In the genomic region with DNA sequence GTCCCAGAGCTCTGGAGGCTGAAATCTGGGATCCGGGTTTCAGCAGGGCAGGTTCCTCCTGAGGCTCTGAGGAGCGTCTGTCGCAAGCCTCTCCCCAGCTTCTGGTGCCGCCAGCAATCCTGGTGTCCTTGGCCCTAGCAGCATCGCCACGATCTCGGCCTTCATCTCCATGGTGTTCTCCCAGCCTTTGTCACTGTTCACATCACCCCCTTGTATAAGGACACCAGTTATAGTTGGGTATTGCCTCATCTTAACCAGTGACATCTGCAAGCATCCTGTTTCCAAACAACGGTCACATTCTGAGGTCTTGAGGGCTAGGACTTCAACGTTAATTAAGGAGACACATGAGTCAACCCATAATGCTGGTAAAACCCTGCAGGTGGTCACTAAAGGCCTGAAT, we compare ENCODE assay signal across 1 cellular context.
TF ChIP-seq lines count a peak whose summit lies in the region.

No MANE protein-coding gene starts in this region.

TF ChIP-seq in K562, 482 proteins besides CTCF, POLR2A, EP300 and RAD21:
- no peak for TF ChIP-seq ZNF146 (CRISPR knock-in tag; IDR thresholded peaks at IDR 0.05; ENCODE audit: unreplicated experiment)
- peak; percentile 64 for TF ChIP-seq CEBPB (tag; IDR thresholded peaks at IDR 0.05)
- peak; percentile 43; the same call in 1 of the 2 replicates for TF ChIP-seq CEBPG (CRISPR knock-in tag; IDR thresholded peaks at IDR 0.05)
- peak in 1 of 2 experiments; percentile 76; a peak in 2 of 4 replicates for TF ChIP-seq CEBPG (tag; conservative IDR thresholded peaks at IDR 0.05 in 1 of 2, IDR thresholded peaks at IDR 0.05 in 1 of 2)
- no peak for TF ChIP-seq ELF4 (CRISPR knock-in tag; IDR thresholded peaks at IDR 0.05)
- TF ChIP-seq, protein P1, sequence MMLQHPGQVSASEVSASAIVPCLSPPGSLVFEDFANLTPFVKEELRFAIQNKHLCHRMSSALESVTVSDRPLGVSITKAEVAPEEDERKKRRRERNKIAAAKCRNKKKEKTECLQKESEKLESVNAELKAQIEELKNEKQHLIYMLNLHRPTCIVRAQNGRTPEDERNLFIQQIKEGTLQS (IDR thresholded peaks at IDR 0.05): peak; percentile 24; the same call in 1 of the 2 replicates
- TF ChIP-seq, protein P1 (CRISPR knock-in tag; conservative IDR thresholded peaks at IDR 0.05): no peak
- TF ChIP-seq THRAP3 (IDR thresholded peaks at IDR 0.05; ENCODE audit: borderline replicate concordance): no peak
- TF ChIP-seq ZNF133 (CRISPR knock-in tag; IDR thresholded peaks at IDR 0.05): no peak
- no peak for TF ChIP-seq GATA2 (CRISPR knock-in tag; IDR thresholded peaks at IDR 0.05)
- no peak for TF ChIP-seq GTF2E2 (tag; IDR thresholded peaks at IDR 0.05)
